In genomic region chr17:29376667-29377268, GRCh38 we compare ENCODE assay signal across 11 cellular contexts. TPM values are rescaled to one million over a fixed set of nuclear protein-coding genes. Genes with fewer than 3 reads are reported as not detected.
DNase-seq lines count a peak whose midpoint lies in the region; ATAC-seq, FAIRE-seq and TF ChIP-seq lines count a peak whose summit lies in the region.
"Had no signal": no experiment of that assay in that cellular context is flagged by ENCODE, and none has a peak within 500 bp of the region (broad histone marks: within the 10 kb centered on the region; RNA-seq: fewer than 3 reads in every experiment).

No MANE protein-coding gene starts in this region.

- H4K20me1 ChIP-seq in K562 (replicated peaks; ENCODE audit: control insufficient read depth, insufficient read depth, low read length), result no peaks in the 10 kb centered on the region; the same call in 1 of the 2 replicates

- H3K9me3 ChIP-seq in MG63, result no peaks in the 10 kb centered on the region
- H3K9me3 ChIP-seq in K562 (replicated peaks; ENCODE audit: control insufficient read depth, insufficient read depth, low read depth, low read length), result no peaks in the 10 kb centered on the region
- no peaks in the 10 kb centered on the region for H3K9me3 ChIP-seq in testis
- H3K9me3 ChIP-seq: lower lobe of right lung had no signal

- no peak for FAIRE-seq in K562 (lab: Jason Lieb, UNC)

- no peak for TF ChIP-seq POLR2A in K562 (conservative IDR thresholded peaks at IDR 0.05)
- no peak for TF ChIP-seq POLR2A in testis (IDR thresholded peaks at IDR 0.05)

- peak overlapping the region in 1 of 2 experiments; percentile 52; a peak in 1 of 4 replicates for H3K9ac ChIP-seq in K562 (ENCODE audit: insufficient read depth in 1 of 2, low read depth in 2 of 2, low read length in 2 of 2)

- BruUV-seq in K562 (replicated peaks; lab: Mats Ljungman, UMichigan), result no TSS peak

- ATAC-seq in K562, result peak; percentile 72
- ATAC-seq in activated CD4-positive, alpha-beta T cell treated with anti-CD3 and anti-CD28 coated beads for 36 hours, result no peak
- no peak for ATAC-seq in HG02884 (IDR thresholded peaks at IDR 0.05; ENCODE audit: unreplicated experiment)

- H3K9me3 Mint-ChIP-seq in activated CD4-positive, alpha-beta T cell treated with anti-CD3 and anti-CD28 coated beads for 36 hours (ENCODE audit: low read depth), result no peaks in the 10 kb centered on the region

- no peak for TF ChIP-seq RAD21 in K562 (CRISPR knock-in tag; conservative IDR thresholded peaks at IDR 0.05 in 1 of 2, IDR thresholded peaks at IDR 0.05 in 1 of 2)

- no peak for TF ChIP-seq EP300 in K562 (IDR thresholded peaks at IDR 0.05; ENCODE audit: low read length)

- H3K4me1 Mint-ChIP-seq in activated CD4-positive, alpha-beta T cell treated with anti-CD3 and anti-CD28 coated beads for 36 hours, result no peaks in the 10 kb centered on the region

- no peaks in the 10 kb centered on the region for H3K79me2 ChIP-seq in K562 (ENCODE audit: control insufficient read depth, insufficient read depth, low read length)

- H3K4me1 ChIP-seq in K562 (replicated peaks in 1 of 2; ENCODE audit: control insufficient read depth in 2 of 2, insufficient read depth in 2 of 2, low read length in 2 of 2) (peaks cover 0 to 4% of the 10 kb centered on the region in 2 experiments; a peak in 2 of 5 replicates), testis (no peaks in the 10 kb centered on the region)
- H3K4me1 ChIP-seq: lower lobe of right lung had no signal

- H3K27ac Mint-ChIP-seq in activated CD4-positive, alpha-beta T cell treated with anti-CD3 and anti-CD28 coated beads for 36 hours, result no peak overlapping the region

- H3K27me3 Mint-ChIP-seq in activated CD4-positive, alpha-beta T cell treated with anti-CD3 and anti-CD28 coated beads for 36 hours, result no peaks in the 10 kb centered on the region

- intact Hi-C loops in K562 (cut with micrococcal nuclease) (no loop called here), testis (cut with DNase I; ENCODE audit: low total_unique reads) (no loop called here)
- intact Hi-C loops in activated CD4-positive, alpha-beta T cell treated with anti-CD3 and anti-CD28 coated beads for 36 hours (cut with DNase I, micrococcal nuclease), result loop anchor here in 1 of 2 experiments (10.0 kb wide), 1 partner anchor 188 kb away; the partner anchor contains the start of genes ABHD15 and TP53I13

- no peaks in the 10 kb centered on the region for H3K36me3 Mint-ChIP-seq in activated CD4-positive, alpha-beta T cell treated with anti-CD3 and anti-CD28 coated beads for 36 hours (ENCODE audit: low read depth)

- H3K27ac ChIP-seq in K562 (ENCODE audit: extremely low read depth, low read depth, low read length) (no peak overlapping the region), testis (no peak overlapping the region)
- H3K27ac ChIP-seq: lower lobe of right lung had no signal

- H3K9me1 ChIP-seq in K562 (ENCODE audit: control insufficient read depth, insufficient read depth, low read length), result no peaks in the 10 kb centered on the region

- H3K27me3 ChIP-seq in MG63, result no peaks in the 10 kb centered on the region
- no peaks in the 10 kb centered on the region for H3K27me3 ChIP-seq in K562 (ENCODE audit: control insufficient read depth in 2 of 2, insufficient read depth in 2 of 2, low read length in 2 of 2)
- H3K27me3 ChIP-seq in testis, result no peaks in the 10 kb centered on the region

- H3K36me3 ChIP-seq in MG63 (no peaks in the 10 kb centered on the region), K562 (ENCODE audit: control insufficient read depth, insufficient read depth, low read length) (no peaks in the 10 kb centered on the region), testis (ENCODE audit: low read depth, missing control alignments) (no peaks in the 10 kb centered on the region)
- H3K36me3 ChIP-seq: lower lobe of right lung had no signal

- CTCF ChIA-PET in K562 (lab: Yijun Ruan, JAX; ENCODE audit: low intra/inter-chr PET ratio), result no interaction called here
- CTCF ChIA-PET in activated CD4-positive, alpha-beta T cell treated with anti-CD3 and anti-CD28 coated beads for 36 hours (lab: Charles Lee), result interaction anchor here (0.6 to 1.3 kb wide), 2 partner anchors 50 to 160 kb away, joined by 3 to 4 read pairs; no protein-coding TSS in a partner anchor

- H2AFZ ChIP-seq in K562 (ENCODE audit: low read depth, low read length), result 0 out of 2 replicates have a peak overlapping the region, but pooled peaks have one; percentile 32

- H3K4me3 ChIP-seq in MG63, result no peak overlapping the region
- H3K4me3 ChIP-seq in K562, result no peak overlapping the region
- H3K4me3 ChIP-seq in testis, result no peak overlapping the region
- H3K4me3 ChIP-seq: lower lobe of right lung had no signal

- POLR2A ChIA-PET in K562 (lab: Yijun Ruan, JAX), result interaction anchor here (0.6 to 1.7 kb wide), 5 partner anchors 9 to 221 kb away, joined by 3 to 4 read pairs (median 3); no protein-coding TSS in a partner anchor
- POLR2A ChIA-PET in activated CD4-positive, alpha-beta T cell treated with anti-CD3 and anti-CD28 coated beads for 36 hours (lab: Charles Lee), result no interaction called here

- peak; percentile 82 for DNase-seq in MG63
- peak in 1 of 4 experiments; percentile 19 for DNase-seq in K562 (ENCODE audit: extremely low read depth in 1 of 4, low spot score in 3 of 4)
- peak; percentile 59 for DNase-seq in iPS-NIHi7 (ENCODE audit: extremely low spot score)
- peak; percentile 53 for DNase-seq in testis
- no peak for DNase-seq in GOT3 (lab: John Stamatoyannopoulos, UW)
- DNase-seq in activated CD4-positive, alpha-beta T cell treated with anti-CD3 and anti-CD28 coated beads for 36 hours, result no peak
- DNase-seq: activated CD8-positive, alpha-beta memory T cell treated with anti-CD3 and anti-CD28 coated beads, Interleukin-2, amount 50 U/mL, for 4 hours; lower lobe of right lung; NCI-H1417 treated with DMSO at 0.1 percent for 48 hours; stimulated activated naive CD4-positive, alpha-beta T cell treated with Interleukin-2 at 50 U/mL for 16 hours had no signal

- TF ChIP-seq CTCF in K562 (IDR thresholded peaks at IDR 0.05 in 2 of 3, conservative IDR thresholded peaks at IDR 0.05 in 1 of 3; ENCODE audit: insufficient read depth in 2 of 3, low read depth in 1 of 3, low read length in 3 of 3) (no peak), testis (IDR thresholded peaks at IDR 0.05) (no peak)

- in situ Hi-C loops in K562 (cut with MboI), result no loop called here

- no peak overlapping the region for H3K4me3 Mint-ChIP-seq in activated CD4-positive, alpha-beta T cell treated with anti-CD3 and anti-CD28 coated beads for 36 hours

- H3K4me2 ChIP-seq in K562 (ENCODE audit: insufficient read depth, low read length), result no peak overlapping the region

- WGBS in K562 (ENCODE audit: insufficient coverage, low coverage, missing lambda C conversion rate), result 17% methylated on average over 3 of the region's 3 CpGs
- 50 to 52% methylated on average over 3 of the region's 3 CpGs for WGBS in testis, 2 donors

TF ChIP-seq in K562, 482 proteins besides CTCF, POLR2A, EP300 and RAD21 (continues in another document):
- no peak for TF ChIP-seq TEAD2 (tag; IDR thresholded peaks at IDR 0.05)
- TF ChIP-seq SP2 (IDR thresholded peaks at IDR 0.05; ENCODE audit: extremely low read depth, low read depth, low read length, poor library complexity, severe bottlenecking), result no peak
- no peak for TF ChIP-seq ZFP30 (CRISPR knock-in tag; IDR thresholded peaks at IDR 0.05; ENCODE audit: borderline replicate concordance)
- TF ChIP-seq U2AF1 (optimal IDR thresholded peaks at IDR 0.05; ENCODE audit: low read depth, low read length), result no peak
- TF ChIP-seq TBL1XR1 (IDR thresholded peaks at IDR 0.05; ENCODE audit: low read length in 2 of 2), result no peak
- TF ChIP-seq ATF3 (IDR thresholded peaks at IDR 0.05), result peak; percentile 35; the same call in 1 of the 2 replicates
- TF ChIP-seq ATF3 (CRISPR knock-in tag; conservative IDR thresholded peaks at IDR 0.05), result no peak

RNA-seq across cellular contexts. Expression of gene TAOK1, which starts 13.4 kb away (rescaled TPM):
- 15.7 and 34.6 TPM in 2 replicates for total RNA-seq in MG63 (2014; rRNA removed; shearing (Covaris generic); ENCODE audit: low replicate concordance)
- total RNA-seq in K562 (2011; cell fraction: chromatin; rRNA removed; ENCODE audit: low replicate concordance), result 69.0 and 120 TPM in 2 replicates
- total RNA-seq in K562 (2011; cell fraction: nucleolus; rRNA removed), result 26.0 and 26.1 TPM in 2 replicates
- 41.2 and 62.8 TPM in 2 replicates for total RNA-seq in K562 (2011; cell fraction: nucleoplasm; rRNA removed)
- total RNA-seq in K562 (2014; rRNA removed) (13.5 and 17.0 TPM in 2 replicates), K562 (2014; rRNA removed; fragmentation: Illumina TruSeq; extraction: Trizol) (22.2 and 23.9 TPM in 2 replicates), K562 (2015; rRNA removed; fragmentation: Illumina TruSeq; extraction: Trizol) (21.8 and 22.3 TPM in 2 replicates), K562 (2021) (32.8 and 33.1 TPM in 2 replicates), testis (100 to 1,000 TPM; 101 to 107 TPM)
- polyA plus RNA-seq in K562 (2011; rRNA removed) (10.0 and 15.9 TPM in 2 replicates), K562 (2014; fragmentation: Illumina TruSeq; extraction: Trizol) (12.9 and 16.5 TPM in 2 replicates), K562 (2014; fragmentation: Nextera tagmentation; extraction: Ambion mirVana) (1 to 10 TPM; 3.2 to 3.4 TPM), K562 (2014; rRNA removed) (8.7 and 8.8 TPM in 2 replicates), testis (ENCODE audit: insufficient read depth, low read depth, low replicate concordance) (28.4 TPM)
- 2.9 and 5.0 TPM in 2 replicates for polyA plus RNA-seq in K562 (2011; cell fraction: cytosol; rRNA removed)
- polyA plus RNA-seq in K562 (2011; cell fraction: nucleus; rRNA removed), result 16.5 and 17.3 TPM in 2 replicates
- polyA plus RNA-seq in K562 (2012), result 10.5 and 10.8 TPM in 2 replicates
- polyA minus RNA-seq in K562 (2011; rRNA and poly(A)+ RNA removed), result 64.6 and 66.3 TPM in 2 replicates
- 17.0 and 29.5 TPM in 2 replicates for polyA minus RNA-seq in K562 (2011; cell fraction: cytosol; rRNA and poly(A)+ RNA removed)
- polyA minus RNA-seq in K562 (2011; cell fraction: nucleus; rRNA and poly(A)+ RNA removed), result 17.6 and 24.9 TPM in 2 replicates
- total RNA-seq in activated CD4-positive, alpha-beta T cell treated with anti-CD3 and anti-CD28 coated beads for 36 hours, result 10 to 100 TPM; 29.9 to 35.1 TPM

Comparison
In these comparisons a context has a peak if more than half of its experiments do, and no peak if none do; other contexts are left out.
1. DNase-seq: peak in MG63 (single experiment), iPS-NIHi7 (single experiment) and testis (single experiment); none in GOT3 (single experiment) and activated CD4-positive, alpha-beta T cell treated with anti-CD3 and anti-CD28 coated beads for 36 hours (single experiment).